Comparison of ENCODE assay signal across 21 cellular contexts in the genomic region with DNA sequence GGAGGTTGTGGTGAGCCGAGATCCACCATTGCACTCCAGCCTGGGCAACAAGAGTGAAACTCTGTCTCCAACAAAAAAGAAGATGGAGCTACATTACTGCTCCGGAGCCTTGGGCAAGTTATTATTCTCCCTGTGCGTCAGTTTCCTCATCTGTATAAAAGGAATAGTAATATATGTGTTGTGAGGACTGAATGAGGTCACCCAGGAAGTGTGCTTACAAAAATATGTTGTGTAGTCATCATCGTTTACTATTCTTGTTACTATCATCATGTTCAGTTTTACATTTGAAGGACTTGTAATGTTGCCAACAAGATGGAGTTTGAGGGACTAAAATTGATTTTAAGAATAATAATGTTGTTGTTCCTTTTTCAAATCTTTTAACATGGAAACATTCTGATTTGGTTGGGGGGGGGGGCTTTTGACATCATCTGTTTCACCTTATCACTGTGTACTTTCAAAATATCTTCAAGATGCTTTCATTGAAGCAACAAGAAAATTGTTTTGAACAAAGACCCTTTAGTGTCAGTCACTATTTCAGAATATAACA.
"Had no signal": no experiment of that assay in that cellular context is flagged by ENCODE, and none has a peak within 500 bp of the region (broad histone marks: within the 10 kb centered on the region; RNA-seq: fewer than 3 reads in every experiment).

No MANE protein-coding gene starts in this region.

- H3K4me3 Mint-ChIP-seq: activated CD4-positive, alpha-beta memory T cell treated with anti-CD3 and anti-CD28 coated beads for 36 hours; activated T-cell treated with anti-CD3 and anti-CD28 coated beads, Interleukin-2, amount 50 U/mL, for 4 hours; mesothelial cell of epicardium; T-cell had no signal

- H3K9me3 ChIP-seq: breast epithelium, lower lobe of right lung had no signal

- H2AFZ ChIP-seq: parathyroid adenoma had no signal

- ATAC-seq: activated naive CD4-positive, alpha-beta T cell treated with anti-CD3 and anti-CD28 coated beads, Interleukin-2, amount 50 U/mL, for 72 hours; activated T-cell treated with anti-CD3 and anti-CD28 coated beads, Interleukin-2, amount 50 U/mL, for 4 hours; esophagus mucosa; lower lobe of right lung; T-cell had no signal

- H3K36me3 ChIP-seq: breast epithelium, lower lobe of right lung had no signal

- FAIRE-seq: endometrium had no signal

- H3K4me3 ChIP-seq: breast epithelium, dorsolateral prefrontal cortex, lower lobe of right lung, SK-N-MC had no signal

- H3K79me2 ChIP-seq: parathyroid adenoma had no signal

- H3K36me3 Mint-ChIP-seq: activated CD4-positive, alpha-beta memory T cell treated with anti-CD3 and anti-CD28 coated beads for 36 hours; activated naive CD4-positive, alpha-beta T cell treated with anti-CD3 and anti-CD28 coated beads, Interleukin-2, amount 50 U/mL, for 72 hours; mesothelial cell of epicardium; T-cell had no signal

- H3K9me3 Mint-ChIP-seq: activated CD4-positive, alpha-beta memory T cell treated with anti-CD3 and anti-CD28 coated beads for 36 hours; activated T-cell treated with anti-CD3 and anti-CD28 coated beads, Interleukin-2, amount 50 U/mL, for 4 hours had no signal

- DNase-seq: activated CD4-positive, alpha-beta memory T cell treated with anti-CD3 and anti-CD28 coated beads for 36 hours; activated gamma-delta T cell; activated T-cell treated with anti-CD3 and anti-CD28 coated beads, Interleukin-2, amount 50 U/mL, for 4 hours; amygdala; dorsolateral prefrontal cortex; glutamatergic neuron; hypothalamus; lower lobe of right lung; retina; stimulated activated CD4-positive, alpha-beta T cell treated with anti-CD3 and anti-CD28 coated beads, Interleukin-12 subunit alpha, Interleukin-12 subunit beta, amount 100 ng/mL, for 4 hours; stimulated activated CD4-positive, alpha-beta T cell treated with anti-CD3 and anti-CD28 coated beads, Interleukin-2, amount 100 ng/mL, for 24 hours; T-cell; T1000 had no signal

- H3K27ac Mint-ChIP-seq: activated CD4-positive, alpha-beta memory T cell treated with anti-CD3 and anti-CD28 coated beads for 36 hours; activated naive CD4-positive, alpha-beta T cell treated with anti-CD3 and anti-CD28 coated beads, Interleukin-2, amount 50 U/mL, for 72 hours; mesothelial cell of epicardium; T-cell had no signal

- H3K4me1 Mint-ChIP-seq: T-cell had no signal

- H3K4me1 ChIP-seq: breast epithelium, lower lobe of right lung, parathyroid adenoma had no signal

- H3K27ac ChIP-seq: breast epithelium, dorsolateral prefrontal cortex, lower lobe of right lung, parathyroid adenoma, SK-N-MC, VCaP had no signal

- H3K27me3 ChIP-seq: breast epithelium, dorsolateral prefrontal cortex had no signal

- H3K27me3 Mint-ChIP-seq: activated CD4-positive, alpha-beta memory T cell treated with anti-CD3 and anti-CD28 coated beads for 36 hours; T-cell had no signal

- H3K9ac ChIP-seq: parathyroid adenoma had no signal
